ENCODE assay signal across 20 cellular contexts in genomic region chr1:199264911-199265310, GRCh38.
"Had no signal": no experiment of that assay in that cellular context is flagged by ENCODE, and none has a peak within 500 bp of the region (broad histone marks: within the 10 kb centered on the region; RNA-seq: fewer than 3 reads in every experiment).

No MANE protein-coding gene starts in this region.

- DNase-seq: KBM-7, MV-4-11, NCI-H1048, NCI-H1105, NCI-H1417, NCI-H1436 treated with DMSO at 0.1 percent for 48 hours, NCI-H1694, NCI-H187 treated with DMSO at 0.1 percent for 48 hours, NCI-H2029 treated with DMSO at 0.1 percent for 48 hours, NCI-H2107, NCI-H2227 treated with DMSO at 0.1 percent for 48 hours, NCI-H446, NCI-H510A, NCI-H524 treated with DMSO at 0.1 percent for 48 hours, NCI-H69, NCI-H774, Right ventricle myocardium superior, RPMI8226, SIG-M5 had no signal

- FAIRE-seq: RCC 7860 had no signal
